Comparison of ENCODE assay signal across 22 cellular contexts in genomic region chr14:70670992-70671651, GRCh38. TPM values are rescaled to one million over a fixed set of nuclear protein-coding genes. Genes with fewer than 3 reads are reported as not detected.
DNase-seq lines count a peak whose midpoint lies in the region; ATAC-seq, FAIRE-seq and TF ChIP-seq lines count a peak whose summit lies in the region.
"Had no signal": no experiment of that assay in that cellular context is flagged by ENCODE, and none has a peak within 500 bp of the region (broad histone marks: within the 10 kb centered on the region; RNA-seq: fewer than 3 reads in every experiment).

No MANE protein-coding gene starts in this region.

- FAIRE-seq in astrocyte (lab: Jason Lieb, UNC): no peak
- FAIRE-seq: H54 had no signal

- H3K4me3 ChIP-seq in breast epithelium (peak overlapping the region in 2 of 3 donors; percentile 35 to 57), astrocyte (ENCODE audit: insufficient read depth, low read depth, low read length) (no peak overlapping the region)
- H3K4me3 ChIP-seq: transverse colon had no signal

- no peaks in the 10 kb centered on the region for H4K20me1 ChIP-seq in astrocyte (ENCODE audit: insufficient read depth, low read length)

- H3K4me2 ChIP-seq in astrocyte (ENCODE audit: low read length): no peak overlapping the region

- H3K79me2 ChIP-seq in astrocyte (ENCODE audit: insufficient read depth, low read length): no peaks in the 10 kb centered on the region

- CTCF ChIA-PET in MCF 10A (lab: Yijun Ruan, JAX): no interaction called here

- H3K27me3 Mint-ChIP-seq in MCF 10A (ENCODE audit: insufficient read depth, unreplicated experiment): no peaks in the 10 kb centered on the region
- H3K27me3 Mint-ChIP-seq in astrocyte (ENCODE audit: low read depth, unreplicated experiment): peaks cover 2% of the 10 kb centered on the region
- no peaks in the 10 kb centered on the region for H3K27me3 Mint-ChIP-seq in stimulated activated naive B cell treated with anti-CD40 and anti-IgM and Interleukin-4, amounts not matched to agents 10 μg/mL and 1 μg/mL and 100 μg/mL, for 72 hours
- H3K27me3 Mint-ChIP-seq: activated CD4-positive, alpha-beta memory T cell treated with anti-CD3 and anti-CD28 coated beads for 36 hours; progenitor cell of endocrine pancreas; stimulated activated naive CD8-positive, alpha-beta T cell treated with anti-CD3 and anti-CD28 coated beads, Interleukin-15, Interleukin-2, amounts not matched to agents 100 ng/mL and 50 ng/mL, for 24 hours had no signal

- no peaks in the 10 kb centered on the region for H3K27me3 ChIP-seq in breast epithelium
- H3K27me3 ChIP-seq in astrocyte (ENCODE audit: insufficient read depth, low read length): no peaks in the 10 kb centered on the region
- H3K27me3 ChIP-seq: transverse colon had no signal

- no peak overlapping the region for H3K9ac ChIP-seq in astrocyte (ENCODE audit: low read length)

- no TSS peak for BruUV-seq in MCF 10A (replicated peaks; lab: Mats Ljungman, UMichigan)

- H3K36me3 ChIP-seq in breast epithelium (no peaks in the 10 kb centered on the region), astrocyte (ENCODE audit: insufficient read depth, low read length) (no peaks in the 10 kb centered on the region)
- H3K36me3 ChIP-seq: transverse colon had no signal

- ATAC-seq in stimulated activated naive B cell treated with anti-CD40 and anti-IgM and Interleukin-4, amounts not matched to agents 10 μg/mL and 1 μg/mL and 100 μg/mL, for 72 hours (replicated peaks): no peak
- ATAC-seq in GM18907 (IDR thresholded peaks at IDR 0.05; ENCODE audit: unreplicated experiment) (no peak), GM21447 (IDR thresholded peaks at IDR 0.05; ENCODE audit: unreplicated experiment) (no peak)

- H3K27ac ChIP-seq in breast epithelium: peak overlapping the region; percentile 84 to 92
- H3K27ac ChIP-seq in astrocyte (ENCODE audit: low read depth, low read length): no peak overlapping the region
- H3K27ac ChIP-seq: transverse colon had no signal

- H3K4me1 Mint-ChIP-seq in MCF 10A (ENCODE audit: insufficient read depth, unreplicated experiment) (peaks cover 3% of the 10 kb centered on the region), astrocyte (ENCODE audit: low read depth, unreplicated experiment) (peaks cover 11% of the 10 kb centered on the region)
- H3K4me1 Mint-ChIP-seq in stimulated activated naive B cell treated with anti-CD40 and anti-IgM and Interleukin-4, amounts not matched to agents 10 μg/mL and 1 μg/mL and 100 μg/mL, for 72 hours: peaks cover 29 to 42% of the 10 kb centered on the region in 2 donors

- H2AFZ ChIP-seq in astrocyte (ENCODE audit: low read depth, low read length): no peak overlapping the region

- H3K27ac Mint-ChIP-seq in MCF 10A (ENCODE audit: low read depth, unreplicated experiment) (no peak overlapping the region), astrocyte (ENCODE audit: unreplicated experiment) (no peak overlapping the region)
- H3K27ac Mint-ChIP-seq in stimulated activated naive B cell treated with anti-CD40 and anti-IgM and Interleukin-4, amounts not matched to agents 10 μg/mL and 1 μg/mL and 100 μg/mL, for 72 hours: peak overlapping the region; percentile 57
- H3K27ac Mint-ChIP-seq: activated CD4-positive, alpha-beta memory T cell treated with anti-CD3 and anti-CD28 coated beads for 36 hours; endodermal cell; progenitor cell of endocrine pancreas; stimulated activated naive CD8-positive, alpha-beta T cell treated with anti-CD3 and anti-CD28 coated beads, Interleukin-15, Interleukin-2, amounts not matched to agents 100 ng/mL and 50 ng/mL, for 24 hours had no signal

- TF ChIP-seq CTCF in breast epithelium (IDR thresholded peaks at IDR 0.05): no peak
- TF ChIP-seq CTCF in MCF 10A (IDR thresholded peaks at IDR 0.05; ENCODE audit: unreplicated experiment): no peak
- no peak for TF ChIP-seq CTCF in astrocyte (IDR thresholded peaks at IDR 0.05; ENCODE audit: insufficient read depth, low read depth, low read length)

- no peaks in the 10 kb centered on the region for H3K36me3 Mint-ChIP-seq in MCF 10A (ENCODE audit: insufficient read depth, unreplicated experiment)
- H3K36me3 Mint-ChIP-seq in astrocyte (ENCODE audit: low read depth, unreplicated experiment): peaks cover 14% of the 10 kb centered on the region
- H3K36me3 Mint-ChIP-seq in stimulated activated naive B cell treated with anti-CD40 and anti-IgM and Interleukin-4, amounts not matched to agents 10 μg/mL and 1 μg/mL and 100 μg/mL, for 72 hours: peaks cover 33 to 62% of the 10 kb centered on the region in 2 donors

- DNase-seq in breast epithelium (ENCODE audit: low spot score in 2 of 2) (peak in 1 of 2 donors; percentile 81), MCF 10A (ENCODE audit: unreplicated experiment) (no peak), astrocyte (ENCODE audit: low read depth) (peak; percentile 20), mucosa of gallbladder (ENCODE audit: low spot score) (peak; percentile 38), NCI-H1092 (lab: John Stamatoyannopoulos, UW) (no peak)
- no peak for DNase-seq in stimulated activated naive B cell treated with anti-CD40 and anti-IgM and Interleukin-4, amounts not matched to agents 10 μg/mL and 1 μg/mL and 100 μg/mL, for 72 hours
- DNase-seq: 8988T; activated CD4-positive, alpha-beta memory T cell treated with anti-CD3 and anti-CD28 coated beads for 36 hours; activated CD4-positive, CD25-positive, alpha-beta regulatory T cell; activated effector memory CD4-positive, alpha-beta T cell treated with anti-CD3 and anti-CD28 coated beads, Interleukin-2, amount 50 U/mL, for 16 hours; cortex of kidney; endodermal cell; mesenchymal stem cell; NCI-H1694 treated with DMSO at 0.1 percent for 48 hours; stimulated activated CD4-positive, alpha-beta T cell treated with anti-CD3 and anti-CD28 coated beads, Interleukin-2, amount 100 ng/mL, for 48 hours; T1000; transverse colon had no signal

- H3K9me3 ChIP-seq in breast epithelium (no peaks in the 10 kb centered on the region), astrocyte (ENCODE audit: insufficient read depth, low read depth, low read length) (no peaks in the 10 kb centered on the region)
- H3K9me3 ChIP-seq: transverse colon had no signal

- no peak for TF ChIP-seq POLR2A in breast epithelium (IDR thresholded peaks at IDR 0.05)

- H3K4me1 ChIP-seq in breast epithelium (peaks cover 0 to 4% of the 10 kb centered on the region in 2 donors), astrocyte (ENCODE audit: insufficient read depth, low read length) (peaks cover 2% of the 10 kb centered on the region)

- H3K4me3 Mint-ChIP-seq in MCF 10A (ENCODE audit: unreplicated experiment): no peak overlapping the region
- no peak overlapping the region for H3K4me3 Mint-ChIP-seq in astrocyte (ENCODE audit: unreplicated experiment)
- H3K4me3 Mint-ChIP-seq in stimulated activated naive B cell treated with anti-CD40 and anti-IgM and Interleukin-4, amounts not matched to agents 10 μg/mL and 1 μg/mL and 100 μg/mL, for 72 hours: no peak overlapping the region
- H3K4me3 Mint-ChIP-seq: activated CD4-positive, alpha-beta memory T cell treated with anti-CD3 and anti-CD28 coated beads for 36 hours; endodermal cell; stimulated activated naive CD8-positive, alpha-beta T cell treated with anti-CD3 and anti-CD28 coated beads, Interleukin-15, Interleukin-2, amounts not matched to agents 100 ng/mL and 50 ng/mL, for 24 hours had no signal

- POLR2A ChIA-PET in MCF 10A (lab: Yijun Ruan, JAX): no interaction called here

- intact Hi-C loops in breast epithelium (cut with DNase I; ENCODE audit: low total_unique reads): no loop called here
- intact Hi-C loops in MCF 10A (cut with micrococcal nuclease): no loop called here

- H3K9me3 Mint-ChIP-seq in MCF 10A (ENCODE audit: unreplicated experiment) (no peaks in the 10 kb centered on the region), astrocyte (ENCODE audit: unreplicated experiment) (no peaks in the 10 kb centered on the region)
- peaks cover 0 to 2% of the 10 kb centered on the region in 2 donors for H3K9me3 Mint-ChIP-seq in stimulated activated naive B cell treated with anti-CD40 and anti-IgM and Interleukin-4, amounts not matched to agents 10 μg/mL and 1 μg/mL and 100 μg/mL, for 72 hours
- H3K9me3 Mint-ChIP-seq: activated CD4-positive, alpha-beta memory T cell treated with anti-CD3 and anti-CD28 coated beads for 36 hours; endodermal cell; stimulated activated naive CD8-positive, alpha-beta T cell treated with anti-CD3 and anti-CD28 coated beads, Interleukin-15, Interleukin-2, amounts not matched to agents 100 ng/mL and 50 ng/mL, for 24 hours had no signal

RNA-seq across cellular contexts. Expression of gene TTC9, which starts 29.4 kb away (rescaled TPM):
- 1 to 10 TPM in 2 of 3 donors, under 1 TPM in 1; 0.48 to 7.5 (median 3.9) TPM for total RNA-seq in breast epithelium
- 0.30 and 0.37 TPM in 2 replicates for total RNA-seq in MCF 10A (2022)
- 6.9 and 8.4 TPM in 2 replicates for total RNA-seq in astrocyte
- 8.1 TPM for total RNA-seq in mucosa of gallbladder

Comparison
In these comparisons a context has a peak if more than half of its experiments do, and no peak if none do; other contexts are left out.
1. DNase-seq: peak in astrocyte (single experiment) and mucosa of gallbladder (single experiment); none in MCF 10A (single experiment), stimulated activated naive B cell treated with anti-CD40 and anti-IgM and Interleukin-4, amounts not matched to agents 10 μg/mL and 1 μg/mL and 100 μg/mL, for 72 hours (single experiment) and NCI-H1092 (single experiment).